ENCODE assay signal across 14 cellular contexts in the genomic region with DNA sequence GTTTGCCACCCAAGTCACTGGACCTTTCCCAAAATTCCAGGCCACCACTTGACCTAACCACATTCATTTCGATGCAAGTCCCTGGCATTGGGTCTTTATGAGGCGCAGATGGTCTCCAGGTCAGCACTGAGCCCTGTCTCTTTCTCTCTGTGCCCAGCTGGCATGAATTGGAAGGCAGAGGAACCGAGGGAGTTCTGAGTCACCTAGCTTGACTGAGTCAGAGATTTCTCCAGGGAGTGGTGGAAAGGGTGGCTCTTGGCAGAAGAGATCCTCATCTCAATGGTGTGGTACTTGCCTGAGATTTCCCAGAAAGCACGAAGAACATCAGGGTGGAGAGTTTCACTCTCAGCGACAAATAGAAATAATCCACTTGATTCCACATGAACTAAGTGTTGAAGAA. TPM values are rescaled to one million over a fixed set of nuclear protein-coding genes. Genes with fewer than 3 reads are reported as not detected.
DNase-seq lines count a peak whose midpoint lies in the region; ATAC-seq and TF ChIP-seq lines count a peak whose summit lies in the region.
"Had no signal": no experiment of that assay in that cellular context is flagged by ENCODE, and none has a peak within 500 bp of the region (broad histone marks: within the 10 kb centered on the region; RNA-seq: fewer than 3 reads in every experiment).

No MANE protein-coding gene starts in this region.

- peaks cover 0 to 19% (median 1%) of the 10 kb centered on the region in 5 donors for H3K27me3 Mint-ChIP-seq in naive thymus-derived CD8-positive, alpha-beta T cell
- peaks cover 2% of the 10 kb centered on the region for H3K27me3 Mint-ChIP-seq in activated CD8-positive, alpha-beta memory T cell treated with anti-CD3 and anti-CD28 coated beads, Interleukin-2, amount 10 ng/mL, durations not matched to agents 7 days and 5 days

- H3K4me3 ChIP-seq in HCT116 (replicated peaks in 1 of 2; ENCODE audit: low read depth in 1 of 2, low read length in 2 of 2) (no peak overlapping the region), fibroblast of pulmonary artery (replicated peaks; ENCODE audit: low read depth, low read length) (no peak overlapping the region)
- H3K4me3 ChIP-seq: adrenal gland, skin epidermis had no signal

- no peaks in the 10 kb centered on the region for H3K79me2 ChIP-seq in HCT116 (ENCODE audit: insufficient read depth, low read length)

- no peak overlapping the region for H3K4me3 Mint-ChIP-seq in naive thymus-derived CD8-positive, alpha-beta T cell
- no peak overlapping the region for H3K4me3 Mint-ChIP-seq in activated CD8-positive, alpha-beta memory T cell treated with anti-CD3 and anti-CD28 coated beads, Interleukin-2, amount 10 ng/mL, durations not matched to agents 7 days and 5 days
- H3K4me3 Mint-ChIP-seq: natural killer cell had no signal

- RAD21 ChIA-PET in HCT116 (lab: Charles Lee; ENCODE audit: low non-redundant PET in 1 of 2, low total read pairs in 2 of 2, uncharacterized antibody in 2 of 2, unreplicated experiment in 2 of 2), result no interaction called here

- H3K4me1 ChIP-seq in HCT116 (ENCODE audit: control insufficient read depth in 1 of 2, insufficient read depth in 2 of 2, low read length in 2 of 2), result no peaks in the 10 kb centered on the region

- intact Hi-C loops in HCT116 (cut with micrococcal nuclease), result no loop called here

- no peak for TF ChIP-seq RAD21 in HCT116 (IDR thresholded peaks at IDR 0.05; ENCODE audit: low read depth)

- CTCF ChIA-PET in HCT116 (lab: Charles Lee), result no interaction called here
- CTCF ChIA-PET in activated CD8-positive, alpha-beta memory T cell treated with anti-CD3 and anti-CD28 coated beads, Interleukin-2, amount 10 ng/mL, durations not matched to agents 7 days and 5 days (lab: Charles Lee), result interaction anchor here (1.5 kb wide), 1 partner anchor 408 kb away, joined by 3 read pairs; no protein-coding TSS in a partner anchor

- no peak overlapping the region for H3K4me2 ChIP-seq in HCT116 (ENCODE audit: low read length)

- peaks cover 0 to 4% (median 0%) of the 10 kb centered on the region in 4 donors for H3K4me1 Mint-ChIP-seq in naive thymus-derived CD8-positive, alpha-beta T cell
- H3K4me1 Mint-ChIP-seq in activated CD8-positive, alpha-beta memory T cell treated with anti-CD3 and anti-CD28 coated beads, Interleukin-2, amount 10 ng/mL, durations not matched to agents 7 days and 5 days, result no peaks in the 10 kb centered on the region
- H3K4me1 Mint-ChIP-seq: natural killer cell had no signal

- no peak for TF ChIP-seq CTCF in HCT116 (IDR thresholded peaks at IDR 0.05 in 2 of 3, conservative IDR thresholded peaks at IDR 0.05 in 1 of 3; ENCODE audit: borderline replicate concordance in 1 of 3, insufficient read depth in 1 of 3, low read depth in 2 of 3, low read length in 2 of 3)
- TF ChIP-seq CTCF in fibroblast of pulmonary artery (IDR thresholded peaks at IDR 0.05; ENCODE audit: low read length, missing control alignments), result no peak

- H3K27ac ChIP-seq in HCT116 (ENCODE audit: low read depth, low read length), result no peak overlapping the region
- H3K27ac ChIP-seq: adrenal gland, skin epidermis had no signal

- peak; percentile 15 for DNase-seq in 8988T
- DNase-seq in HCT116 (ENCODE audit: low read depth, low spot score), result no peak
- DNase-seq in T1000 (lab: John Stamatoyannopoulos, UW), result peak; percentile 62
- DNase-seq in fibroblast of pulmonary artery (ENCODE audit: low read depth), result peak; percentile 46
- no peak for DNase-seq in naive thymus-derived CD8-positive, alpha-beta T cell
- DNase-seq in nucleus accumbens (lab: John Stamatoyannopoulos, UW), result no peak
- no peak for DNase-seq in activated CD8-positive, alpha-beta memory T cell treated with anti-CD3 and anti-CD28 coated beads, Interleukin-2, amount 10 ng/mL, durations not matched to agents 7 days and 5 days
- no peak for DNase-seq in stimulated activated CD4-positive, alpha-beta T cell treated with anti-CD3 and anti-CD28 coated beads, Interleukin-4, amount 100 ng/mL, for 1 hour
- DNase-seq: activated T-cell treated with anti-CD3 and anti-CD28 coated beads, Interleukin-2, amount 50 U/mL, for 1 hour; DMS79; natural killer cell; NCI-H2029 had no signal

- 0 out of 2 replicates have a peak, but pooled peaks have one; percentile 40 for ATAC-seq in HCT116
- no peak for ATAC-seq in naive thymus-derived CD8-positive, alpha-beta T cell
- ATAC-seq in activated CD8-positive, alpha-beta memory T cell treated with anti-CD3 and anti-CD28 coated beads, Interleukin-2, amount 10 ng/mL, durations not matched to agents 7 days and 5 days, result no peak
- ATAC-seq: natural killer cell had no signal

- H3K9me3 Mint-ChIP-seq in naive thymus-derived CD8-positive, alpha-beta T cell, result no peaks in the 10 kb centered on the region
- H3K9me3 Mint-ChIP-seq in activated CD8-positive, alpha-beta memory T cell treated with anti-CD3 and anti-CD28 coated beads, Interleukin-2, amount 10 ng/mL, durations not matched to agents 7 days and 5 days (ENCODE audit: low read depth), result no peaks in the 10 kb centered on the region
- H3K9me3 Mint-ChIP-seq: natural killer cell had no signal

- H3K9me3 ChIP-seq in HCT116 (ENCODE audit: control insufficient read depth in 1 of 2, insufficient read depth in 1 of 2, low read depth in 1 of 2, low read length in 2 of 2), result no peaks in the 10 kb centered on the region
- H3K9me3 ChIP-seq: adrenal gland had no signal

- H4K20me1 ChIP-seq in HCT116 (ENCODE audit: insufficient read depth), result no peaks in the 10 kb centered on the region

- BruUV-seq in HCT116 (replicated peaks; lab: Mats Ljungman, UMichigan), result no TSS peak

- no peak overlapping the region for H2AFZ ChIP-seq in HCT116 (ENCODE audit: low read depth, low read length, poor library complexity, severe bottlenecking)

- no peaks in the 10 kb centered on the region for H3K27me3 ChIP-seq in HCT116 (ENCODE audit: insufficient read depth, low read length)
- H3K27me3 ChIP-seq: adrenal gland had no signal

- no peak for TF ChIP-seq POLR2A in HCT116 (IDR thresholded peaks at IDR 0.05; ENCODE audit: borderline replicate concordance, extremely low read depth, insufficient read depth, insufficient read length)

- no peak overlapping the region for H3K9ac ChIP-seq in HCT116 (ENCODE audit: low read length)

- no peaks in the 10 kb centered on the region for H3K9me2 ChIP-seq in HCT116 (ENCODE audit: insufficient read depth)

- no peaks in the 10 kb centered on the region for H3K36me3 ChIP-seq in HCT116 (ENCODE audit: control insufficient read depth in 1 of 2, insufficient read depth in 2 of 2, low read length in 2 of 2)
- H3K36me3 ChIP-seq: adrenal gland had no signal

- POLR2A ChIA-PET in HCT116 (lab: Charles Lee), result no interaction called here
- POLR2A ChIA-PET in naive thymus-derived CD8-positive, alpha-beta T cell (lab: Charles Lee), result no interaction called here

- no peaks in the 10 kb centered on the region for H3K36me3 Mint-ChIP-seq in naive thymus-derived CD8-positive, alpha-beta T cell
- no peaks in the 10 kb centered on the region for H3K36me3 Mint-ChIP-seq in activated CD8-positive, alpha-beta memory T cell treated with anti-CD3 and anti-CD28 coated beads, Interleukin-2, amount 10 ng/mL, durations not matched to agents 7 days and 5 days
- H3K36me3 Mint-ChIP-seq: natural killer cell had no signal

- H3K27ac Mint-ChIP-seq in naive thymus-derived CD8-positive, alpha-beta T cell, result no peak overlapping the region
- no peak overlapping the region for H3K27ac Mint-ChIP-seq in activated CD8-positive, alpha-beta memory T cell treated with anti-CD3 and anti-CD28 coated beads, Interleukin-2, amount 10 ng/mL, durations not matched to agents 7 days and 5 days
- H3K27ac Mint-ChIP-seq: natural killer cell had no signal

TF ChIP-seq in HCT116, 20 proteins besides CTCF, POLR2A, EP300 and RAD21:
- TF ChIP-seq ELF1 (IDR thresholded peaks at IDR 0.05; ENCODE audit: borderline replicate concordance, low read depth), result no peak
- no peak for TF ChIP-seq ZFX (IDR thresholded peaks at IDR 0.05)
- no peak for TF ChIP-seq SIN3A (IDR thresholded peaks at IDR 0.05; ENCODE audit: low read depth)
- TF ChIP-seq, protein P1, sequence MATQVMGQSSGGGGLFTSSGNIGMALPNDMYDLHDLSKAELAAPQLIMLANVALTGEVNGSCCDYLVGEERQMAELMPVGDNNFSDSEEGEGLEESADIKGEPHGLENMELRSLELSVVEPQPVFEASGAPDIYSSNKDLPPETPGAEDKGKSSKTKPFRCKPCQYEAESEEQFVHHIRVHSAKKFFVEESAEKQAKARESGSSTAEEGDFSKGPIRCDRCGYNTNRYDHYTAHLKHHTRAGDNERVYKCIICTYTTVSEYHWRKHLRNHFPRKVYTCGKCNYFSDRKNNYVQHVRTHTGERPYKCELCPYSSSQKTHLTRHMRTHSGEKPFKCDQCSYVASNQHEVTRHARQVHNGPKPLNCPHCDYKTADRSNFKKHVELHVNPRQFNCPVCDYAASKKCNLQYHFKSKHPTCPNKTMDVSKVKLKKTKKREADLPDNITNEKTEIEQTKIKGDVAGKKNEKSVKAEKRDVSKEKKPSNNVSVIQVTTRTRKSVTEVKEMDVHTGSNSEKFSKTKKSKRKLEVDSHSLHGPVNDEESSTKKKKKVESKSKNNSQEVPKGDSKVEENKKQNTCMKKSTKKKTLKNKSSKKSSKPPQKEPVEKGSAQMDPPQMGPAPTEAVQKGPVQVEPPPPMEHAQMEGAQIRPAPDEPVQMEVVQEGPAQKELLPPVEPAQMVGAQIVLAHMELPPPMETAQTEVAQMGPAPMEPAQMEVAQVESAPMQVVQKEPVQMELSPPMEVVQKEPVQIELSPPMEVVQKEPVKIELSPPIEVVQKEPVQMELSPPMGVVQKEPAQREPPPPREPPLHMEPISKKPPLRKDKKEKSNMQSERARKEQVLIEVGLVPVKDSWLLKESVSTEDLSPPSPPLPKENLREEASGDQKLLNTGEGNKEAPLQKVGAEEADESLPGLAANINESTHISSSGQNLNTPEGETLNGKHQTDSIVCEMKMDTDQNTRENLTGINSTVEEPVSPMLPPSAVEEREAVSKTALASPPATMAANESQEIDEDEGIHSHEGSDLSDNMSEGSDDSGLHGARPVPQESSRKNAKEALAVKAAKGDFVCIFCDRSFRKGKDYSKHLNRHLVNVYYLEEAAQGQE (IDR thresholded peaks at IDR 0.05; ENCODE audit: low read depth), result no peak
- no peak for TF ChIP-seq YY1 (IDR thresholded peaks at IDR 0.05; ENCODE audit: extremely low read depth, insufficient replicate concordance, low read depth, low read length)
- TF ChIP-seq ZNF274 (IDR thresholded peaks at IDR 0.05; ENCODE audit: low read depth, low read length), result no peak

RNA-seq across cellular contexts. Expression of gene WDR36, which starts 43.8 kb away (rescaled TPM):
- 53.6 TPM for total RNA-seq in HCT116 (2021; ENCODE audit: unreplicated experiment)
- 9.4 and 10.7 TPM in 2 replicates for polyA plus RNA-seq in HCT116 (2012)
- 10 to 100 TPM; 34.6 to 36.7 TPM for total RNA-seq in naive thymus-derived CD8-positive, alpha-beta T cell
- 10 to 100 TPM; 18.0 to 25.2 (median 22.9) TPM for polyA plus RNA-seq in naive thymus-derived CD8-positive, alpha-beta T cell
- 10 to 100 TPM; 28.4 to 46.6 TPM for total RNA-seq in activated CD8-positive, alpha-beta memory T cell treated with anti-CD3 and anti-CD28 coated beads, Interleukin-2, amount 10 ng/mL, durations not matched to agents 7 days and 5 days

Comparison
In these comparisons a context has a peak if more than half of its experiments do, and no peak if none do; other contexts are left out.
1. DNase-seq: peak in 8988T (single experiment), T1000 (single experiment) and fibroblast of pulmonary artery (single experiment); none in HCT116 (single experiment), naive thymus-derived CD8-positive, alpha-beta T cell (0 of 10), nucleus accumbens (0 of 56), activated CD8-positive, alpha-beta memory T cell treated with anti-CD3 and anti-CD28 coated beads, Interleukin-2, amount 10 ng/mL, durations not matched to agents 7 days and 5 days (single experiment) and stimulated activated CD4-positive, alpha-beta T cell treated with anti-CD3 and anti-CD28 coated beads, Interleukin-4, amount 100 ng/mL, for 1 hour (single experiment).